In genomic region chr2:105327690-105328089, GRCh38 we compare ENCODE assay signal across 1 cellular context.
TF ChIP-seq lines count a peak whose summit lies in the region.

No MANE protein-coding gene starts in this region.

TF ChIP-seq in HepG2, 621 proteins besides CTCF, POLR2A, EP300 and RAD21:
- no peak for TF ChIP-seq ZNF224 (CRISPR knock-in tag; IDR thresholded peaks at IDR 0.05)
- TF ChIP-seq MAFK (conservative IDR thresholded peaks at IDR 0.05 in 1 of 2, IDR thresholded peaks at IDR 0.05 in 1 of 2; ENCODE audit: low read length in 2 of 2), result peak in 1 of 2 experiments; percentile 14; a peak in 1 of 4 replicates
- 0 out of 2 replicates have a peak, but pooled peaks have one; percentile 22 for TF ChIP-seq RXRB (CRISPR knock-in tag; IDR thresholded peaks at IDR 0.05; ENCODE audit: borderline replicate concordance)
- 0 out of 2 replicates have a peak, but pooled peaks have one; percentile 64 for TF ChIP-seq PPARG (CRISPR knock-in tag; conservative IDR thresholded peaks at IDR 0.05)
- TF ChIP-seq CEBPB (IDR thresholded peaks at IDR 0.05; ENCODE audit: borderline replicate concordance, low read depth, low read length), result peak; percentile 38; the same call in 1 of the 2 replicates
